8 cellular contexts compared by ENCODE assay signal in genomic region chr2:20609349-20609994, GRCh38. TPM values are rescaled to one million over a fixed set of nuclear protein-coding genes. Genes with fewer than 3 reads are reported as not detected.
DNase-seq lines count a peak whose midpoint lies in the region; ATAC-seq and TF ChIP-seq lines count a peak whose summit lies in the region.

No MANE protein-coding gene starts in this region.

- H3K79me2 ChIP-seq in H9 (ENCODE audit: insufficient read depth, low read length) = no peaks in the 10 kb centered on the region

- peak; percentile 62 for ATAC-seq in RWPE2 (ENCODE audit: low read depth)
- peak; percentile 40 for ATAC-seq in gastroesophageal sphincter
- peak; percentile 4 for ATAC-seq in sciatic nerve
- no peak for ATAC-seq in HG03097 (IDR thresholded peaks at IDR 0.05; ENCODE audit: low FRiP score, unreplicated experiment)

- peaks cover 2% of the 10 kb centered on the region; the same call in 1 of the 2 replicates for H3K27me3 Mint-ChIP-seq in H9 (ENCODE audit: low read depth)

- no peak overlapping the region for H2BK20ac ChIP-seq in H9 (ENCODE audit: low read depth, low read length, poor library complexity, severe bottlenecking)

- H3K36me3 Mint-ChIP-seq in H9 (ENCODE audit: insufficient read depth in 1 of 3, low read depth in 3 of 3) = peaks cover 0 to 11% (median 0%) of the 10 kb centered on the region in 3 experiments; a peak in 4 of 7 replicates

- H3K27me3 ChIP-seq in H9 (ENCODE audit: insufficient read depth, low read length) = no peaks in the 10 kb centered on the region
- no peaks in the 10 kb centered on the region for H3K27me3 ChIP-seq in RWPE2 (ENCODE audit: insufficient read depth, poor library complexity, severe bottlenecking)
- H3K27me3 ChIP-seq in gastroesophageal sphincter = no peaks in the 10 kb centered on the region

- H3K18ac ChIP-seq in H9 (ENCODE audit: insufficient read length, low read depth, low read length) = no peak overlapping the region

- no peak overlapping the region for H3K4me2 ChIP-seq in H9 (ENCODE audit: insufficient read depth, insufficient read length, low read length)

- H3K9me3 ChIP-seq in H9 (ENCODE audit: control insufficient read depth, low read depth, low read length) (no peaks in the 10 kb centered on the region), RWPE2 (ENCODE audit: severe bottlenecking) (no peaks in the 10 kb centered on the region), gastroesophageal sphincter (no peaks in the 10 kb centered on the region)

- no peaks in the 10 kb centered on the region for H3K79me1 ChIP-seq in H9 (ENCODE audit: insufficient read depth, low read depth, low read length, poor library complexity, severe bottlenecking)

- H2AFZ ChIP-seq in H9 (ENCODE audit: low read length) = no peak overlapping the region

- H3K4me3 ChIP-seq in RWPE2 (ENCODE audit: severe bottlenecking) = no peak overlapping the region
- H3K4me3 ChIP-seq in gastroesophageal sphincter = no peak overlapping the region

- H4K20me1 ChIP-seq in H9 (ENCODE audit: control insufficient read depth, insufficient read depth, insufficient read length) = no peaks in the 10 kb centered on the region

- H4K8ac ChIP-seq in H9 (replicated peaks; ENCODE audit: insufficient read length, low read depth, low read length) = no peak overlapping the region

- H3K9me3 Mint-ChIP-seq in H9 = peaks cover 2 to 8% of the 10 kb centered on the region in 2 experiments; a peak in 4 of 5 replicates

- no peak for TF ChIP-seq CTCF in H9 (conservative IDR thresholded peaks at IDR 0.05)
- no peak for TF ChIP-seq CTCF in RWPE2 (IDR thresholded peaks at IDR 0.05; ENCODE audit: poor library complexity, severe bottlenecking)
- peak in 2 of 4 experiments; percentile 19 to 40 for TF ChIP-seq CTCF in gastroesophageal sphincter (IDR thresholded peaks at IDR 0.05)

- H2BK5ac ChIP-seq in H9 (ENCODE audit: insufficient read length, low read length) = no peak overlapping the region

- H2AK5ac ChIP-seq in H9 (ENCODE audit: insufficient read length, low read length) = no peak overlapping the region

- H3K14ac ChIP-seq in H9 (ENCODE audit: insufficient read depth, low read length) = no peak overlapping the region

- H3K27ac ChIP-seq in H9 (ENCODE audit: insufficient read length, low read depth, low read length) = no peak overlapping the region
- no peak overlapping the region for H3K27ac ChIP-seq in RWPE2 (ENCODE audit: poor library complexity, severe bottlenecking)
- peak overlapping the region; percentile 91 to 99 (median 98) for H3K27ac ChIP-seq in gastroesophageal sphincter

- peaks cover 13 to 19% of the 10 kb centered on the region in 2 experiments for H3K4me1 Mint-ChIP-seq in H9

- no peak for TF ChIP-seq POLR2A in gastroesophageal sphincter (IDR thresholded peaks at IDR 0.05)

- H4K91ac ChIP-seq in H9 (ENCODE audit: insufficient read length, low read depth, low read length) = peak overlapping the region; percentile 5

- intact Hi-C loops in sciatic nerve (cut with DNase I) = no loop called here

- H2BK120ac ChIP-seq in H9 (ENCODE audit: low read depth, low read length, poor library complexity, severe bottlenecking) = no peak overlapping the region

- no CpG with 5 or more reads among the region's 7 CpGs for WGBS in H9 (ENCODE audit: extremely low coverage, insufficient read length, low lambda C conversion rate)
- 13 to 16% methylated on average over 1 to 7 of the region's 7 CpGs for WGBS in gastroesophageal sphincter (ENCODE audit: low coverage in 1 of 2), 2 donors

- H3K4me1 ChIP-seq in H9 (ENCODE audit: insufficient read depth, low read length) (no peaks in the 10 kb centered on the region; the same call in 1 of the 2 replicates), RWPE2 (ENCODE audit: insufficient read depth, poor library complexity, severe bottlenecking) (peaks cover 7% of the 10 kb centered on the region), gastroesophageal sphincter (peaks cover 35 to 82% (median 60%) of the 10 kb centered on the region in 3 donors)

- no peak overlapping the region for H3T11ph ChIP-seq in H9 (ENCODE audit: low read length)

- DNase-seq in H9 = no peak
- DNase-seq in RWPE2 (ENCODE audit: low spot score) = peak; percentile 19
- peak; percentile 62 for DNase-seq in sciatic nerve (ENCODE audit: low spot score)
- DNase-seq in SW 1271 (lab: John Stamatoyannopoulos, UW) = no peak
- no peak for DNase-seq in SKM-1 treated with dmso at 0.1 percent for 144 hours (lab: John Stamatoyannopoulos, UW; ENCODE audit: unreplicated experiment)
- no peak for DNase-seq in NCI-H2107 (lab: John Stamatoyannopoulos, UW)

- H2BK12ac ChIP-seq in H9 (ENCODE audit: insufficient read length, low read depth, low read length) = no peak overlapping the region

- no peak overlapping the region for H3K9ac ChIP-seq in H9 (ENCODE audit: extremely low read depth, insufficient read length, low read length)

- H3K56ac ChIP-seq in H9 (ENCODE audit: insufficient read length, low read depth, low read length) = no peak overlapping the region

- peaks cover 3% of the 10 kb centered on the region for H3K23me2 ChIP-seq in H9 (ENCODE audit: insufficient read length, low read depth, low read length, poor library complexity, severe bottlenecking)

- H3K23ac ChIP-seq in H9 (ENCODE audit: insufficient read length, low read depth, low read length) = no peak overlapping the region

- no peak overlapping the region for H3K27ac Mint-ChIP-seq in H9

- no peak overlapping the region for H3K4ac ChIP-seq in H9 (ENCODE audit: low read depth, low read length)

- H3K36me3 ChIP-seq in RWPE2 (ENCODE audit: low read depth) (no peaks in the 10 kb centered on the region), gastroesophageal sphincter (no peaks in the 10 kb centered on the region)

- H2BK15ac ChIP-seq in H9 (ENCODE audit: low read depth, low read length) = no peak overlapping the region

- no peak for TF ChIP-seq EP300 in gastroesophageal sphincter (IDR thresholded peaks at IDR 0.05)

- H4K5ac ChIP-seq in H9 (ENCODE audit: insufficient read length, low read depth, low read length) = no peak overlapping the region

- H3K4me3 Mint-ChIP-seq in H9 = no peak overlapping the region

RNA-seq across cellular contexts. Expression of gene HS1BP3, which starts 41.4 kb away (rescaled TPM):
- total RNA-seq in H9 (2021) (10.8 and 11.1 TPM in 2 replicates), gastroesophageal sphincter (10 to 100 TPM; 42.8 to 89.1 (median 61.4) TPM), sciatic nerve (23.2 TPM)

RNA-seq across cellular contexts. Expression of gene GDF7, which starts 57.5 kb away (rescaled TPM):
- total RNA-seq in H9 (2021) (0.04 TPM in 1 of 2 replicates, not detected in the other), gastroesophageal sphincter (10 to 100 TPM in 3 of 4 donors, 1 to 10 TPM in 1; 1.2 to 19.9 (median 15.3) TPM), sciatic nerve (7.6 TPM)

Comparison
In these comparisons a context has a peak if more than half of its experiments do, and no peak if none do; other contexts are left out.
1. DNase-seq: peak in RWPE2 (single experiment) and sciatic nerve (single experiment); none in H9 (single experiment), SW 1271 (0 of 2), SKM-1 treated with dmso at 0.1 percent for 144 hours (single experiment) and NCI-H2107 (single experiment).
2. H3K27ac ChIP-seq: peak in gastroesophageal sphincter (4 of 4); none in H9 (single experiment) and RWPE2 (single experiment).